ENCODE assay signal across 21 cellular contexts in genomic region chr20:46330831-46331371, GRCh38. TPM values are rescaled to one million over a fixed set of nuclear protein-coding genes. Genes with fewer than 3 reads are reported as not detected.
DNase-seq lines count a peak whose midpoint lies in the region; ATAC-seq, FAIRE-seq and TF ChIP-seq lines count a peak whose summit lies in the region.
"Had no signal": no experiment of that assay in that cellular context is flagged by ENCODE, and none has a peak within 500 bp of the region (broad histone marks: within the 10 kb centered on the region; RNA-seq: fewer than 3 reads in every experiment).

No MANE protein-coding gene starts in this region.

- CTCF ChIA-PET in HepG2 (lab: Yijun Ruan, JAX; ENCODE audit: low intra/inter-chr PET ratio, low total read pairs), result no interaction called here

- H3K27ac ChIP-seq in HepG2 (ENCODE audit: extremely low read length, insufficient read depth, low read length) (no peak overlapping the region), right lobe of liver (no peak overlapping the region), pancreas (peak overlapping the region in 2 of 4 donors; percentile 41 to 59), upper lobe of right lung (no peak overlapping the region)
- H3K27ac ChIP-seq: KMS-11 had no signal

- no peak for TF ChIP-seq CTCF in HepG2 (CRISPR knock-in tag; IDR thresholded peaks at IDR 0.05)
- no peak for TF ChIP-seq CTCF in right lobe of liver (IDR thresholded peaks at IDR 0.05)
- no peak for TF ChIP-seq CTCF in bronchial epithelial cell (IDR thresholded peaks at IDR 0.05; ENCODE audit: insufficient read depth, low read length, severe bottlenecking)
- no peak for TF ChIP-seq CTCF in pancreas (IDR thresholded peaks at IDR 0.05)
- TF ChIP-seq CTCF in upper lobe of right lung (IDR thresholded peaks at IDR 0.05), result no peak

- no peak for TF ChIP-seq POLR2A in HepG2 (IDR thresholded peaks at IDR 0.05; ENCODE audit: insufficient read depth in 1 of 2, low read depth in 2 of 2, low read length in 2 of 2)
- no peak for TF ChIP-seq POLR2A in right lobe of liver (IDR thresholded peaks at IDR 0.05)

- no peak for FAIRE-seq in HepG2 (lab: Jason Lieb, UNC)
- peak; percentile 7 for FAIRE-seq in bronchial epithelial cell (lab: Jason Lieb, UNC)
- no peak for FAIRE-seq in pancreas (lab: Jason Lieb, UNC)
- FAIRE-seq: G401.6 had no signal

- POLR2A ChIA-PET in HepG2 (lab: Yijun Ruan, JAX), result no interaction called here

- no peaks in the 10 kb centered on the region for H3K36me3 ChIP-seq in HepG2 (replicated peaks in 1 of 2; ENCODE audit: control insufficient read depth in 1 of 2, insufficient read depth in 2 of 2, low read length in 2 of 2)
- H3K36me3 ChIP-seq in right lobe of liver, result no peaks in the 10 kb centered on the region
- H3K36me3 ChIP-seq in bronchial epithelial cell (ENCODE audit: control insufficient read depth, insufficient read depth, low read length), result no peaks in the 10 kb centered on the region
- no peaks in the 10 kb centered on the region for H3K36me3 ChIP-seq in pancreas
- H3K36me3 ChIP-seq in upper lobe of right lung, result no peaks in the 10 kb centered on the region
- H3K36me3 ChIP-seq: BE2C had no signal

- ATAC-seq in HepG2, result no peak
- ATAC-seq in right lobe of liver, result no peak
- peak; percentile 1 to 24 (median 6) for ATAC-seq in pancreas
- ATAC-seq in upper lobe of right lung, result no peak
- ATAC-seq in GM21717 (IDR thresholded peaks at IDR 0.05; ENCODE audit: unreplicated experiment), result no peak

- DNase-seq in HepG2 (ENCODE audit: low spot score) (no peak), right lobe of liver (no peak), bronchial epithelial cell (ENCODE audit: low read depth) (no peak), pancreas (no peak), upper lobe of right lung (no peak), middle frontal gyrus (ENCODE audit: extremely low spot score, low spot score) (no peak)
- DNase-seq: 8988T; ACHN; CD4-positive, CD25-positive, alpha-beta regulatory T cell; DMS53; GOT3; HCEC 1CT; IMR-90; NCI-H146; NCI-H1930; NCI-H2107; NK-92 treated with Interleukin-12 subunit alpha and Interleukin-12 subunit beta, amount 100 ng/mL, for 24 hours had no signal

- TF ChIP-seq RAD21 in HepG2 (CRISPR knock-in tag; IDR thresholded peaks at IDR 0.05), result no peak

- no peaks in the 10 kb centered on the region for H3K79me2 ChIP-seq in HepG2 (ENCODE audit: insufficient read depth, low read length)

- H3K27me3 ChIP-seq in HepG2 (ENCODE audit: control insufficient read depth in 1 of 2, insufficient read depth in 2 of 2, low read length in 2 of 2) (peaks cover 3 to 26% of the 10 kb centered on the region in 2 experiments; a peak in 3 of 5 replicates), right lobe of liver (no peaks in the 10 kb centered on the region), bronchial epithelial cell (ENCODE audit: control insufficient read depth, insufficient read depth, low read length) (peaks cover 3% of the 10 kb centered on the region), pancreas (no peaks in the 10 kb centered on the region), upper lobe of right lung (peaks cover 66% of the 10 kb centered on the region)
- H3K27me3 ChIP-seq: BE2C had no signal

- H3K4me3 ChIP-seq in HepG2 (replicated peaks in 1 of 3; ENCODE audit: insufficient read depth in 1 of 3, low read depth in 2 of 3, low read length in 3 of 3) (no peak overlapping the region), right lobe of liver (no peak overlapping the region), bronchial epithelial cell (ENCODE audit: low read depth, low read length) (no peak overlapping the region), pancreas (no peak overlapping the region), upper lobe of right lung (no peak overlapping the region)

- H2AFZ ChIP-seq in HepG2 (ENCODE audit: low read length), result no peak overlapping the region

- H3K9ac ChIP-seq in HepG2 (ENCODE audit: insufficient read depth, low read depth, low read length), result no peak overlapping the region
- H3K9ac ChIP-seq: KMS-11 had no signal

- no TSS peak for BruUV-seq in HepG2 (replicated peaks; lab: Mats Ljungman, UMichigan)

- H3K4me1 ChIP-seq in HepG2 (ENCODE audit: insufficient read depth, low read length) (peaks cover 32% of the 10 kb centered on the region), right lobe of liver (no peaks in the 10 kb centered on the region), pancreas (peaks cover 13 to 34% (median 15%) of the 10 kb centered on the region in 3 donors), upper lobe of right lung (no peaks in the 10 kb centered on the region)

- TF ChIP-seq EP300 in HepG2 (IDR thresholded peaks at IDR 0.05; ENCODE audit: low read depth in 2 of 2, low read length in 2 of 2) (no peak), HepG2 (CRISPR knock-in tag; IDR thresholded peaks at IDR 0.05; ENCODE audit: borderline replicate concordance) (no peak)

- WGBS in HepG2 (ENCODE audit: low lambda C conversion rate), result 55% methylated on average over 13 of the region's 13 CpGs
- WGBS in right lobe of liver (ENCODE audit: insufficient coverage, low coverage, low lambda C conversion rate, missing lambda C conversion rate), result 75% methylated on average over 6 of the region's 13 CpGs
- 89 to 90% methylated on average over 13 of the region's 13 CpGs for WGBS in pancreas, 2 donors

- H3K4me2 ChIP-seq in HepG2 (ENCODE audit: low read depth, low read length), result no peak overlapping the region
- H3K4me2 ChIP-seq: KMS-11 had no signal

- in situ Hi-C loops in HepG2 (cut with HindIII; ENCODE audit: extremely low pct_ligation_motif_present, low pct_unique_long_range_greater_than_20kb), result no loop called here

- no peaks in the 10 kb centered on the region for H4K20me1 ChIP-seq in HepG2 (ENCODE audit: insufficient read depth, low read length)

- intact Hi-C loops in HepG2 (cut with micrococcal nuclease; ENCODE audit: unreplicated experiment), result no loop called here
- intact Hi-C loops in right lobe of liver (cut with DNase I), result no loop called here
- intact Hi-C loops in pancreas (cut with DNase I), result no loop called here
- intact Hi-C loops in upper lobe of right lung (cut with DNase I), result no loop called here

- H3K9me3 ChIP-seq in HepG2 (ENCODE audit: low read length) (no peaks in the 10 kb centered on the region), right lobe of liver (no peaks in the 10 kb centered on the region), pancreas (no peaks in the 10 kb centered on the region), upper lobe of right lung (no peaks in the 10 kb centered on the region)
- H3K9me3 ChIP-seq: BE2C had no signal

TF ChIP-seq in HepG2, 621 proteins besides CTCF, POLR2A, EP300 and RAD21:
- TF ChIP-seq PLRG1 (conservative IDR thresholded peaks at IDR 0.05) (no peak), DZIP1 (CRISPR knock-in tag; IDR thresholded peaks at IDR 0.05) (no peak), ZMYM3 (CRISPR knock-in tag; IDR thresholded peaks at IDR 0.05) (peak; percentile 81), ZNF629 (CRISPR knock-in tag; conservative IDR thresholded peaks at IDR 0.05) (peak; percentile 95)

RNA-seq across cellular contexts. Expression of gene CDH22, which starts 22.6 kb away (rescaled TPM):
- total RNA-seq in HepG2 (2016; rRNA removed; fragmentation: Illumina TruSeq; extraction: Trizol) (not detected in 2 replicates), right lobe of liver (not detected), bronchial epithelial cell (not detected in 2 replicates), pancreas (1 to 10 TPM in 5 of 6 donors, under 1 TPM in 1; 0.97 to 5.3 (median 2.3) TPM), upper lobe of right lung (0.46 TPM)
- total RNA-seq in HepG2 (2016; cell fraction: cytosol; rRNA removed; fragmentation: Illumina TruSeq; extraction: Trizol; ENCODE audit: low read depth), result not detected in 2 replicates
- not detected in 2 replicates for total RNA-seq in HepG2 (2016; cell fraction: insoluble cytoplasmic fraction; rRNA removed; fragmentation: Illumina TruSeq; extraction: Trizol)
- total RNA-seq in HepG2 (2016; cell fraction: membrane; rRNA removed; fragmentation: Illumina TruSeq; extraction: Trizol), result not detected in 2 replicates
- total RNA-seq in HepG2 (2016; cell fraction: nucleus; rRNA removed; fragmentation: Illumina TruSeq; extraction: Trizol), result not detected in 2 replicates
- polyA plus RNA-seq in HepG2 (2011; rRNA removed) (not detected in 2 replicates), pancreas (10 to 100 TPM in 1 of 2 donors, 1 to 10 TPM in 1; 3.7 to 11.9 TPM)
- polyA plus RNA-seq in HepG2 (2011; cell fraction: cytosol; rRNA removed), result not detected in 2 replicates
- polyA plus RNA-seq in HepG2 (2011; cell fraction: nucleus; rRNA removed), result 0.10 TPM in 1 of 2 replicates, not detected in the other
- not detected in 2 replicates for polyA plus RNA-seq in HepG2 (2012)
- not detected in 2 replicates for polyA plus RNA-seq in HepG2 (2016; cell fraction: cytosol; fragmentation: Illumina TruSeq; extraction: Trizol; ENCODE audit: low read depth)
- polyA plus RNA-seq in HepG2 (2016; cell fraction: insoluble cytoplasmic fraction; fragmentation: Illumina TruSeq; extraction: Trizol; ENCODE audit: low read depth), result not detected in 2 replicates
- not detected in 2 replicates for polyA plus RNA-seq in HepG2 (2016; cell fraction: membrane; fragmentation: Illumina TruSeq; extraction: Trizol; ENCODE audit: low read depth)
- not detected in 2 replicates for polyA plus RNA-seq in HepG2 (2016; cell fraction: nucleus; fragmentation: Illumina TruSeq; extraction: Trizol; ENCODE audit: insufficient read depth, low read depth)
- polyA minus RNA-seq in HepG2 (2011; rRNA and poly(A)+ RNA removed; ENCODE audit: low replicate concordance), result 0.04 TPM in 1 of 2 replicates, not detected in the other
- polyA minus RNA-seq in HepG2 (2011; cell fraction: cytosol; rRNA and poly(A)+ RNA removed), result not detected in 2 replicates
- not detected in 2 replicates for polyA minus RNA-seq in HepG2 (2011; cell fraction: nucleus; rRNA and poly(A)+ RNA removed)
- total RNA-seq: CD4-positive, CD25-positive, alpha-beta regulatory T cell; IMR-90 had no signal
- polyA plus RNA-seq: CD4-positive, CD25-positive, alpha-beta regulatory T cell; IMR-90 had no signal

Comparison
In these comparisons a context has a peak if more than half of its experiments do, and no peak if none do; other contexts are left out.
1. ATAC-seq: peak in pancreas (4 of 4); none in HepG2 (single experiment), right lobe of liver (0 of 4), upper lobe of right lung (single experiment) and GM21717 (single experiment).